28 cellular contexts compared by ENCODE assay signal in genomic region chr2:202752071-202752470, GRCh38.
"Had no signal": no experiment of that assay in that cellular context is flagged by ENCODE, and none has a peak within 500 bp of the region (broad histone marks: within the 10 kb centered on the region; RNA-seq: fewer than 3 reads in every experiment).

No MANE protein-coding gene starts in this region.

- H3K4me1 ChIP-seq: ascending aorta, body of pancreas, SJSA1 had no signal

- ATAC-seq: activated T-cell treated with anti-CD3 and anti-CD28 coated beads, Interleukin-2, amount 50 U/mL, for 4 hours; body of pancreas; Panc1; SK-N-SH treated with all-trans-retinoic acid at 6 μM for 48 hours; WTC11 had no signal

- DNase-seq: activated CD4-positive, alpha-beta memory T cell treated with anti-CD3 and anti-CD28 coated beads, Interleukin-2, amount 10 ng/mL, durations not matched to agents 7 days and 5 days; activated CD4-positive, alpha-beta T cell treated with anti-CD3 and anti-CD28 coated beads for 1 hour; activated CD4-positive, alpha-beta T cell treated with anti-CD3 and anti-CD28 coated beads, Interleukin-2, amount 50 U/mL, for 1 hour; activated CD8-positive, alpha-beta memory T cell treated with anti-CD3 and anti-CD28 coated beads, Interleukin-2, amount 50 U/mL, for 48 hours; activated gamma-delta T cell treated with Interleukin-2 at 50 U/mL for 16 hours; activated T-cell treated with anti-CD3 and anti-CD28 coated beads, Interleukin-2, amount 50 U/mL, for 4 hours; amniotic stem cell; body of pancreas; central memory CD4-positive, alpha-beta T cell; KG1; NCI-H1048; NCI-H2029; NCI-H345; NCI-H510A; NCI-H69; NK-92 treated with Interleukin-12 subunit alpha and Interleukin-12 subunit beta, amount 100 ng/mL, for 24 hours; OCI-M1; Right ventricle myocardium superior; SW 1271 had no signal

- H3K4me3 Mint-ChIP-seq: activated CD4-positive, alpha-beta memory T cell treated with anti-CD3 and anti-CD28 coated beads, Interleukin-2, amount 10 ng/mL, durations not matched to agents 7 days and 5 days; activated T-cell treated with anti-CD3 and anti-CD28 coated beads, Interleukin-2, amount 50 U/mL, for 4 hours; IgD-negative memory B cell; T-helper 1 cell treated with Interleukin-12 subunit alpha and Interleukin-12 subunit beta and Interleukin-4 antibody, amounts not matched to agents 30 μg/mL and 1 μg/mL, for 36 hours; WTC11 had no signal

- H3K27me3 Mint-ChIP-seq: activated CD4-positive, alpha-beta memory T cell treated with anti-CD3 and anti-CD28 coated beads, Interleukin-2, amount 10 ng/mL, durations not matched to agents 7 days and 5 days; IgD-negative memory B cell had no signal

- H3K4me1 Mint-ChIP-seq: WTC11 had no signal

- H3K27me3 ChIP-seq: ascending aorta, body of pancreas, SJSA1 had no signal

- H3K9me3 ChIP-seq: ascending aorta, SJSA1 had no signal

- H3K27ac Mint-ChIP-seq: activated CD4-positive, alpha-beta memory T cell treated with anti-CD3 and anti-CD28 coated beads, Interleukin-2, amount 10 ng/mL, durations not matched to agents 7 days and 5 days; activated T-helper 2 cell treated with anti-CD3 and anti-CD28 coated beads, Interferon-gamma antibody, Interleukin-2, Interleukin-4, amounts not matched to agents 10 μg/mL and 5 μg/mL and 100 μg/mL, durations not matched to agents 14 hours and 24 hours and 36 hours; IgD-negative memory B cell; T-helper 1 cell treated with Interleukin-12 subunit alpha and Interleukin-12 subunit beta and Interleukin-4 antibody, amounts not matched to agents 30 μg/mL and 1 μg/mL, for 36 hours; WTC11 had no signal

- H3K9me3 Mint-ChIP-seq: activated T-cell treated with anti-CD3 and anti-CD28 coated beads, Interleukin-2, amount 50 U/mL, for 4 hours had no signal

- H3K36me3 ChIP-seq: SJSA1 had no signal

- H3K4me3 ChIP-seq: ascending aorta, body of pancreas, SJSA1 had no signal

- H3K27ac ChIP-seq: ascending aorta, body of pancreas, SJSA1 had no signal

- FAIRE-seq: bronchial epithelial cell had no signal
